21 cellular contexts compared by ENCODE assay signal in genomic region chr14:34219661-34220060, GRCh38.
"Had no signal": no experiment of that assay in that cellular context is flagged by ENCODE, and none has a peak within 500 bp of the region (broad histone marks: within the 10 kb centered on the region; RNA-seq: fewer than 3 reads in every experiment).

No MANE protein-coding gene starts in this region.

- H3K4me1 ChIP-seq: esophagus squamous epithelium, tibial artery had no signal

- DNase-seq: activated B cell treated with CpG ODN at 0.5 μM for 24 hours; activated CD4-positive, alpha-beta memory T cell treated with anti-CD3 and anti-CD28 coated beads for 36 hours; activated CD4-positive, alpha-beta T cell treated with anti-CD3 and anti-CD28 coated beads for 4 hours; activated naive CD4-positive, alpha-beta T cell treated with Interleukin-2 at 50 U/mL for 16 hours; activated T-cell treated with anti-CD3 and anti-CD28 coated beads, Interleukin-2, amount 50 U/mL, for 1 hour; anterior cingulate cortex; brain microvascular endothelial cell; colonic mucosa; esophagus squamous epithelium; nephron progenitor cell; occipital lobe; retina; stimulated activated CD4-positive, alpha-beta T cell treated with anti-CD3 and anti-CD28 coated beads, Interleukin-12 subunit alpha, Interleukin-12 subunit beta, amount 100 ng/mL, for 4 hours; stimulated activated CD4-positive, alpha-beta T cell treated with anti-CD3 and anti-CD28 coated beads, Interleukin-1b, Interleukin-23, amount 100 ng/mL, for 48 hours; stimulated activated CD8-positive, alpha-beta memory T cell treated with anti-CD3 and anti-CD28 coated beads, Interleukin-4, amount 100 ng/mL, for 48 hours; stimulated activated naive CD4-positive, alpha-beta T cell treated with Interleukin-2 at 50 U/mL for 16 hours; substantia nigra; T-cell; tibial artery had no signal

- H3K36me3 ChIP-seq: brain microvascular endothelial cell, colonic mucosa, esophagus squamous epithelium, tibial artery had no signal

- ATAC-seq: activated T-helper 17 cell treated with anti-CD3 and anti-CD28 coated beads, Interleukin-2, amount 50 U/mL, for 72 hours; left lobe of liver; T-cell had no signal

- H3K27ac ChIP-seq: brain microvascular endothelial cell, colonic mucosa, esophagus squamous epithelium, tibial artery had no signal

- H3K27me3 ChIP-seq: brain microvascular endothelial cell, colonic mucosa, tibial artery had no signal

- H3K4me3 ChIP-seq: colonic mucosa, esophagus squamous epithelium, tibial artery had no signal

- H3K9me3 ChIP-seq: colonic mucosa, esophagus squamous epithelium, tibial artery had no signal
